In genomic region chr5:137598341-137598740, GRCh38 we compare ENCODE assay signal across 27 cellular contexts.
"Had no signal": no experiment of that assay in that cellular context is flagged by ENCODE, and none has a peak within 500 bp of the region (broad histone marks: within the 10 kb centered on the region; RNA-seq: fewer than 3 reads in every experiment).

No MANE protein-coding gene starts in this region.

- H3K4me1 ChIP-seq: esophagus muscularis mucosa, foreskin keratinocyte, heart left ventricle, lower lobe of right lung, neural progenitor cell, parathyroid adenoma, psoas muscle, uterus had no signal

- H3K9me3 ChIP-seq: esophagus muscularis mucosa, heart left ventricle, lower lobe of right lung, psoas muscle, uterus had no signal

- ATAC-seq: foreskin keratinocyte; heart left ventricle; left lobe of liver; lower lobe of right lung; naive thymus-derived CD8-positive, alpha-beta T cell; psoas muscle; stimulated activated memory B cell treated with anti-CD40 and anti-IgM and Interleukin-4, amounts not matched to agents 10 μg/mL and 1 μg/mL and 100 μg/mL, for 72 hours; stimulated activated naive CD8-positive, alpha-beta T cell treated with anti-CD3 and anti-CD28 coated beads, Interleukin-15, amount 100 ng/mL, for 72 hours had no signal

- H3K4me3 ChIP-seq: esophagus muscularis mucosa, heart left ventricle, lower lobe of right lung, neural progenitor cell, psoas muscle, smooth muscle cell, uterus had no signal

- DNase-seq: activated CD4-positive, alpha-beta T cell treated with anti-CD3 and anti-CD28 coated beads for 48 hours; activated CD4-positive, alpha-beta T cell treated with anti-CD3 and anti-CD28 coated beads, Interleukin-2, amount 50 U/mL, for 48 hours; activated CD8-positive, alpha-beta memory T cell treated with anti-CD3 and anti-CD28 coated beads for 24 hours; activated effector memory CD4-positive, alpha-beta T cell treated with Interleukin-2 at 50 U/mL for 16 hours; activated naive CD4-positive, alpha-beta T cell treated with Interleukin-2 at 50 U/mL for 16 hours; foreskin keratinocyte; heart left ventricle; hypothalamus; kidney glomerular epithelial cell; lower lobe of right lung; mesenchymal stem cell; naive thymus-derived CD8-positive, alpha-beta T cell; occipital lobe; psoas muscle; stimulated activated CD4-positive, alpha-beta T cell treated with anti-CD3 and anti-CD28 coated beads, Interleukin-1b, Interleukin-23, amount 100 ng/mL, for 48 hours; stimulated activated CD4-positive, alpha-beta T cell treated with anti-CD3 and anti-CD28 coated beads, Interleukin-4, amount 100 ng/mL, for 4 hours; stimulated activated CD8-positive, alpha-beta memory T cell treated with anti-CD3 and anti-CD28 coated beads, Interleukin-4, amount 100 ng/mL, for 48 hours; stimulated activated naive CD8-positive, alpha-beta T cell treated with anti-CD3 and anti-CD28 coated beads, Interleukin-15, amount 100 ng/mL, for 72 hours; uterus had no signal

- FAIRE-seq: TTC549 had no signal

- H3K9ac ChIP-seq: neural progenitor cell, parathyroid adenoma had no signal

- H3K27ac ChIP-seq: esophagus muscularis mucosa, foreskin keratinocyte, heart left ventricle, lower lobe of right lung, neural progenitor cell, parathyroid adenoma, psoas muscle, uterus, VCaP had no signal

- H3K36me3 ChIP-seq: esophagus muscularis mucosa, heart left ventricle, lower lobe of right lung, neural progenitor cell, uterus had no signal
